ENCODE assay signal across 14 cellular contexts in the genomic region with DNA sequence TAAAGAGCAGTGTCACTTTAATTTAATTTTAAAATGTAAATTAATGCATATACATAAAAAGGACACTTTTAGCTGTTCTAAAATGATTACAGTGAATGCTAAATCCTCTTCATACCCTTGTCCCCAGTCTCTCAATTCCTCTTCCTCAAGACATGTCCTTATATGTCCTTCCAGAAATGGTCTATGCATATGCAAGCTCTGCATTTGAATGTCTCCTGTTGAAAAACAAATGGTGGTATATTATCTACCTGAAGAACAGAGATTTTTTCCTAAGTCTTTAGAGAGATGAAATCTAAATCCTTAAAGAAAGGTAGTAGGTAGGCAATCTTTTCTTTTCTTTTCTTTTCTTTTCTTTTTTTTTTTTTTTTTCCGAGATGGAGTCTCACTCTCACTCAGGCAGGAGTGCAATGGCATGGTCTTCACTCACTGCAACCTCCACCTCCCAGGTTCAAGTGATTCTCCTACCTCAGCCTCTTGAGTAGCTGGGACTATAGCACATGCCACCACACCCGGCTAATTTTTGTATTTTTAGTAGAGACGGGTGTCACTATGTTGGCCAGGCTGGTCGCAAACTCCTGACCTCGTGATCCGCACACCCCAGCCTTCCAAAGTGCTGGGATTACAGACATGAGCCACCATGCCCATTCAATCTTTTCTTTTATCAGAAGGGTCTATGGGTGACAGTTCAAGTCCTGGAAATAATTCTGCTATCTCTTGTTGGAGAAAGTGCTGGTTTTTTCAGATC.
DNase-seq lines count a peak whose midpoint lies in the region; ATAC-seq and TF ChIP-seq lines count a peak whose summit lies in the region.
"Had no signal": no experiment of that assay in that cellular context is flagged by ENCODE, and none has a peak within 500 bp of the region (broad histone marks: within the 10 kb centered on the region; RNA-seq: fewer than 3 reads in every experiment).

No MANE protein-coding gene starts in this region.

- H3K27me3 ChIP-seq in OCI-LY1 (ENCODE audit: insufficient read depth, low read length) (no peaks in the 10 kb centered on the region), endodermal cell (ENCODE audit: control insufficient read depth, insufficient read depth, low read length, poor library complexity, severe bottlenecking) (no peaks in the 10 kb centered on the region), thymus (ENCODE audit: control insufficient read depth, insufficient read depth) (no peaks in the 10 kb centered on the region), heart left ventricle (no peaks in the 10 kb centered on the region)
- H3K27me3 ChIP-seq: suprapubic skin had no signal

- peaks cover 91% of the 10 kb centered on the region for H3K4me1 Mint-ChIP-seq in activated T-cell treated with anti-CD3 and anti-CD28 coated beads, Interleukin-2, amount 50 U/mL, for 72 hours (ENCODE audit: low read depth)
- peaks cover 34% of the 10 kb centered on the region for H3K4me1 Mint-ChIP-seq in endodermal cell

- H3K36me3 ChIP-seq in OCI-LY1 (ENCODE audit: insufficient read depth, low read length) (no peaks in the 10 kb centered on the region), endodermal cell (ENCODE audit: control insufficient read depth, insufficient read depth, low read length) (no peaks in the 10 kb centered on the region), thymus (ENCODE audit: control insufficient read depth, insufficient read depth) (peaks cover 6% of the 10 kb centered on the region), heart left ventricle (peaks cover 0 to 5% (median 0%) of the 10 kb centered on the region in 9 donors)
- H3K36me3 ChIP-seq: suprapubic skin had no signal

- no peak for TF ChIP-seq POLR2A in heart left ventricle (IDR thresholded peaks at IDR 0.05)

- H3K9ac ChIP-seq in OCI-LY1 (ENCODE audit: low read length), result peak overlapping the region; percentile 90
- no peak overlapping the region for H3K9ac ChIP-seq in endodermal cell (ENCODE audit: extremely low read depth, low read length, poor library complexity, severe bottlenecking)

- peak overlapping the region; percentile 100 for H3K27ac ChIP-seq in OCI-LY1 (ENCODE audit: low read depth, low read length, poor library complexity, severe bottlenecking)
- no peak overlapping the region for H3K27ac ChIP-seq in endodermal cell (ENCODE audit: low read depth, low read length)
- H3K27ac ChIP-seq in thymus (ENCODE audit: low read depth), result peak overlapping the region; percentile 25
- peak overlapping the region in 1 of 12 donors; percentile 51 for H3K27ac ChIP-seq in heart left ventricle

- H3K27ac Mint-ChIP-seq in activated T-cell treated with anti-CD3 and anti-CD28 coated beads, Interleukin-2, amount 50 U/mL, for 72 hours, result peak overlapping the region; percentile 97
- peak overlapping the region; percentile 46 for H3K27ac Mint-ChIP-seq in endodermal cell
- H3K27ac Mint-ChIP-seq: HFFc6, progenitor cell of endocrine pancreas had no signal

- H3K9me3 Mint-ChIP-seq in activated T-cell treated with anti-CD3 and anti-CD28 coated beads, Interleukin-2, amount 50 U/mL, for 72 hours, result peaks cover 0 to 3% of the 10 kb centered on the region in 2 donors
- H3K9me3 Mint-ChIP-seq in endodermal cell, result no peaks in the 10 kb centered on the region
- H3K9me3 Mint-ChIP-seq: HFFc6 had no signal

- H3K9me2 ChIP-seq in OCI-LY1 (ENCODE audit: low read depth, low read length), result no peaks in the 10 kb centered on the region

- H4K20me1 ChIP-seq in OCI-LY1 (ENCODE audit: insufficient read depth, low read length), result no peaks in the 10 kb centered on the region

- peak overlapping the region; percentile 86 for H3K4me2 ChIP-seq in OCI-LY1 (ENCODE audit: low read length)

- no peaks in the 10 kb centered on the region for H3K79me2 ChIP-seq in OCI-LY1 (ENCODE audit: insufficient read depth, low read length)

- H3K4me3 ChIP-seq in OCI-LY1 (ENCODE audit: low read depth, low read length, poor library complexity, severe bottlenecking), result peak overlapping the region; percentile 48
- H3K4me3 ChIP-seq in endodermal cell (ENCODE audit: low read length), result no peak overlapping the region
- no peak overlapping the region for H3K4me3 ChIP-seq in thymus (ENCODE audit: low read length)
- H3K4me3 ChIP-seq in heart left ventricle, result no peak overlapping the region
- H3K4me3 ChIP-seq: lower lobe of right lung, suprapubic skin had no signal

- H3K27me3 Mint-ChIP-seq in activated T-cell treated with anti-CD3 and anti-CD28 coated beads, Interleukin-2, amount 50 U/mL, for 72 hours (ENCODE audit: low read depth), result no peaks in the 10 kb centered on the region
- H3K27me3 Mint-ChIP-seq in endodermal cell (ENCODE audit: insufficient read depth), result no peaks in the 10 kb centered on the region
- H3K27me3 Mint-ChIP-seq: progenitor cell of endocrine pancreas had no signal

- H2AFZ ChIP-seq in OCI-LY1 (ENCODE audit: low read length), result no peak overlapping the region

- 83 to 88% methylated on average over 5 to 6 of the region's 6 CpGs for WGBS in endodermal cell (ENCODE audit: insufficient coverage in 1 of 2, insufficient read length in 1 of 2), 2 experiments
- 93% methylated on average over 6 of the region's 6 CpGs for WGBS in thymus
- WGBS in heart left ventricle, 4 donors, result 86 to 93% (median 91%) methylated on average over 6 of the region's 6 CpGs

- intact Hi-C loops in heart left ventricle (cut with DNase I), result no loop called here

- H3K36me3 Mint-ChIP-seq in activated T-cell treated with anti-CD3 and anti-CD28 coated beads, Interleukin-2, amount 50 U/mL, for 72 hours (ENCODE audit: insufficient read depth in 2 of 2), result peaks cover 6 to 37% of the 10 kb centered on the region in 2 donors
- H3K36me3 Mint-ChIP-seq in endodermal cell (ENCODE audit: low read depth), result no peaks in the 10 kb centered on the region

- ATAC-seq in activated T-cell treated with anti-CD3 and anti-CD28 coated beads, Interleukin-2, amount 50 U/mL, for 72 hours (replicated peaks in 1 of 2), result no peak
- ATAC-seq in heart left ventricle, result no peak
- ATAC-seq: lower lobe of right lung had no signal

- no peak for TF ChIP-seq CTCF in OCI-LY1 (IDR thresholded peaks at IDR 0.05; ENCODE audit: low read length)
- no peak for TF ChIP-seq CTCF in endodermal cell (conservative IDR thresholded peaks at IDR 0.05)
- no peak for TF ChIP-seq CTCF in heart left ventricle (IDR thresholded peaks at IDR 0.05)

- H3F3A ChIP-seq in OCI-LY1 (ENCODE audit: insufficient read depth, low read length), result peaks cover 18% of the 10 kb centered on the region; the same call in 1 of the 2 replicates

- H3K9me3 ChIP-seq in OCI-LY1 (ENCODE audit: low read length), result no peaks in the 10 kb centered on the region
- H3K9me3 ChIP-seq in endodermal cell (ENCODE audit: control insufficient read depth, low read length), result no peaks in the 10 kb centered on the region
- H3K9me3 ChIP-seq in thymus (ENCODE audit: control insufficient read depth), result no peaks in the 10 kb centered on the region
- no peaks in the 10 kb centered on the region for H3K9me3 ChIP-seq in heart left ventricle
- H3K9me3 ChIP-seq: lower lobe of right lung, suprapubic skin had no signal

- no peak for DNase-seq in activated T-cell treated with anti-CD3 and anti-CD28 coated beads, Interleukin-2, amount 50 U/mL, for 72 hours
- no peak for DNase-seq in activated T-cell treated with anti-CD3 and anti-CD28 coated beads, Interleukin-2, amount 50 U/mL, for 48 hours
- DNase-seq in endodermal cell (no peak), COLO668 (lab: John Stamatoyannopoulos, UW; ENCODE audit: unreplicated experiment) (no peak), heart left ventricle (no peak), NCI-H1694 (lab: John Stamatoyannopoulos, UW) (no peak)
- DNase-seq: HFFc6; lower lobe of right lung; SHP77; stimulated activated CD4-positive, alpha-beta T cell treated with anti-CD3 and anti-CD28 coated beads, Interleukin-4, amount 100 ng/mL, for 4 hours had no signal

- peaks cover 89% of the 10 kb centered on the region for H3K4me1 ChIP-seq in OCI-LY1 (ENCODE audit: insufficient read depth, low read length, severe bottlenecking)
- H3K4me1 ChIP-seq in endodermal cell (ENCODE audit: control insufficient read depth, insufficient read depth, low read length), result peaks cover 8% of the 10 kb centered on the region
- peaks cover 17% of the 10 kb centered on the region for H3K4me1 ChIP-seq in thymus (ENCODE audit: control insufficient read depth, insufficient read depth, low read length)
- H3K4me1 ChIP-seq in heart left ventricle, result peaks cover 3 to 69% (median 14%) of the 10 kb centered on the region in 12 donors

- H3K4me3 Mint-ChIP-seq in activated T-cell treated with anti-CD3 and anti-CD28 coated beads, Interleukin-2, amount 50 U/mL, for 72 hours, result peak overlapping the region; percentile 81 to 99
- no peak overlapping the region for H3K4me3 Mint-ChIP-seq in endodermal cell
- H3K4me3 Mint-ChIP-seq: HFFc6 had no signal
